In genomic region chr13:99656843-99657506, GRCh38 we compare ENCODE assay signal across 9 cellular contexts. TPM values are rescaled to one million over a fixed set of nuclear protein-coding genes. Genes with fewer than 3 reads are reported as not detected.
A peak's percentile ranks its signal among the peaks of the same experiment; 100 is the strongest.
DNase-seq lines count a peak whose midpoint lies in the region; ATAC-seq and TF ChIP-seq lines count a peak whose summit lies in the region.
"Had no signal": no experiment of that assay in that cellular context is flagged by ENCODE, and none has a peak within 500 bp of the region (broad histone marks: within the 10 kb centered on the region; RNA-seq: fewer than 3 reads in every experiment).

No MANE protein-coding gene starts in this region.

- H3K36me3 Mint-ChIP-seq in WTC11, result no peaks in the 10 kb centered on the region
- H3K36me3 Mint-ChIP-seq in endodermal cell (ENCODE audit: low read depth), result no peaks in the 10 kb centered on the region

- H3K4me1 Mint-ChIP-seq in WTC11 (peaks cover 64% of the 10 kb centered on the region), endodermal cell (peaks cover 57% of the 10 kb centered on the region)

- ATAC-seq in WTC11 (no peak), HG03571 (IDR thresholded peaks at IDR 0.05; ENCODE audit: unreplicated experiment) (no peak)

- H3K27me3 Mint-ChIP-seq in WTC11 (ENCODE audit: low read depth) (no peaks in the 10 kb centered on the region), endodermal cell (ENCODE audit: insufficient read depth) (no peaks in the 10 kb centered on the region)

- DNase-seq in stimulated activated CD4-positive, alpha-beta T cell treated with anti-CD3 and anti-CD28 coated beads, Interleukin-15, amount 100 ng/mL, for 24 hours, result peak; percentile 8
- DNase-seq in stimulated activated CD4-positive, alpha-beta T cell treated with anti-CD3 and anti-CD28 coated beads, Interleukin-1b, Interleukin-23, amount 100 ng/mL, for 48 hours, result no peak
- no peak for DNase-seq in WTC11 (ENCODE audit: low spot score)
- no peak for DNase-seq in endodermal cell
- no peak for DNase-seq in hippocampal formation (lab: John Stamatoyannopoulos, UW)
- DNase-seq in MV-4-11 (lab: John Stamatoyannopoulos, UW), result no peak

- H3K27ac ChIP-seq in endodermal cell (ENCODE audit: low read depth, low read length), result peak overlapping the region; percentile 8
- peak overlapping the region; percentile 82 for H3K27ac ChIP-seq in thymus (ENCODE audit: low read depth)
- H3K27ac ChIP-seq: neutrophil had no signal

- H3K27ac Mint-ChIP-seq in WTC11, result peak overlapping the region; percentile 84
- H3K27ac Mint-ChIP-seq in endodermal cell, result no peak overlapping the region

- 70 to 72% methylated on average over 6 to 7 of the region's 7 CpGs for WGBS in endodermal cell (ENCODE audit: insufficient coverage in 1 of 2, insufficient read length in 1 of 2), 2 experiments
- WGBS in thymus, result 47% methylated on average over 7 of the region's 7 CpGs

- H3K4me3 Mint-ChIP-seq in WTC11 (peak overlapping the region; percentile 57; the same call in 1 of the 2 replicates), endodermal cell (peak overlapping the region; percentile 57)

- H3K27me3 ChIP-seq in endodermal cell (ENCODE audit: control insufficient read depth, insufficient read depth, low read length, poor library complexity, severe bottlenecking), result no peaks in the 10 kb centered on the region
- H3K27me3 ChIP-seq in thymus (ENCODE audit: control insufficient read depth, insufficient read depth), result no peaks in the 10 kb centered on the region

- H3K9me3 ChIP-seq in endodermal cell (ENCODE audit: control insufficient read depth, low read length), result no peaks in the 10 kb centered on the region
- H3K9me3 ChIP-seq in thymus (ENCODE audit: control insufficient read depth), result no peaks in the 10 kb centered on the region
- H3K9me3 ChIP-seq: neutrophil had no signal

- H3K9me3 Mint-ChIP-seq in WTC11 (no peaks in the 10 kb centered on the region), endodermal cell (no peaks in the 10 kb centered on the region)

- POLR2A ChIA-PET in WTC11 (lab: Charles Lee), result interaction anchor here (0.7 to 3.0 kb wide), 5 partner anchors 29 to 432 kb away, joined by 3 to 9 read pairs (median 5); partner anchors contain the start of genes PCCA and ZIC2

- H3K9ac ChIP-seq in endodermal cell (ENCODE audit: extremely low read depth, low read length, poor library complexity, severe bottlenecking), result no peak overlapping the region

- CTCF ChIA-PET in WTC11 (lab: Charles Lee), result interaction anchor here (0.6 to 4.4 kb wide), 58 partner anchors 9 to 974 kb away, joined by 3 to 48 read pairs (median 4); partner anchors contain the start of genes CLYBL, PCCA and ZIC2

- TF ChIP-seq CTCF in WTC11 (IDR thresholded peaks at IDR 0.05), result no peak
- no peak for TF ChIP-seq CTCF in endodermal cell (conservative IDR thresholded peaks at IDR 0.05)

- H3K4me1 ChIP-seq in endodermal cell (ENCODE audit: control insufficient read depth, insufficient read depth, low read length), result peaks cover 17% of the 10 kb centered on the region
- H3K4me1 ChIP-seq in thymus (ENCODE audit: control insufficient read depth, insufficient read depth, low read length), result peaks cover 6% of the 10 kb centered on the region

- H3K36me3 ChIP-seq in endodermal cell (ENCODE audit: control insufficient read depth, insufficient read depth, low read length) (no peaks in the 10 kb centered on the region), thymus (ENCODE audit: control insufficient read depth, insufficient read depth) (no peaks in the 10 kb centered on the region)
- H3K36me3 ChIP-seq: neutrophil had no signal

- H3K4me3 ChIP-seq in endodermal cell (ENCODE audit: low read length) (no peak overlapping the region), thymus (ENCODE audit: low read length) (no peak overlapping the region)

TF ChIP-seq in WTC11, 78 proteins besides CTCF, POLR2A, EP300 and RAD21:
- peak; percentile 33; the same call in 1 of the 2 replicates for TF ChIP-seq MAX (CRISPR knock-in tag; IDR thresholded peaks at IDR 0.05)
- no peak for TF ChIP-seq CBFB (CRISPR knock-in tag; IDR thresholded peaks at IDR 0.05; ENCODE audit: low read depth)
TF ChIP-seq in WTC11: peak in this region for 1.

RNA-seq across cellular contexts. Expression of gene CLYBL, which starts 50.5 kb away (rescaled TPM):
- total RNA-seq in WTC11 (2021) (8.8 to 17.3 TPM (median 14.7 TPM) in 3 replicates), endodermal cell (10 to 100 TPM in 1 of 2 donors, 1 to 10 TPM in 1; 9.8 to 13.3 TPM)
- polyA plus RNA-seq in endodermal cell (2013, experiment 1 of 2), result 16.6 TPM
- 13.5 TPM for polyA plus RNA-seq in endodermal cell (2013, experiment 2 of 2)
- 9.0 TPM for polyA plus RNA-seq in thymus
